Comparison of ENCODE assay signal across 9 cellular contexts in genomic region chr9:132006657-132007370, GRCh38.
DNase-seq lines count a peak whose midpoint lies in the region; ATAC-seq and TF ChIP-seq lines count a peak whose summit lies in the region.
"Had no signal": no experiment of that assay in that cellular context is flagged by ENCODE, and none has a peak within 500 bp of the region (broad histone marks: within the 10 kb centered on the region; RNA-seq: fewer than 3 reads in every experiment).

No MANE protein-coding gene starts in this region.

- H3K27ac Mint-ChIP-seq in activated T-helper 2 cell treated with anti-CD3 and anti-CD28 coated beads, Interferon-gamma antibody, Interleukin-2, Interleukin-4, amounts not matched to agents 10 μg/mL and 5 μg/mL and 100 μg/mL, durations not matched to agents 14 hours and 24 hours and 36 hours, result no peak overlapping the region

- ATAC-seq in GM19438 (IDR thresholded peaks at IDR 0.05; ENCODE audit: low read depth, unreplicated experiment) (peak; percentile 71), sciatic nerve (peak; percentile 89), mucosa of descending colon (no peak)

- in situ Hi-C loops in ACHN (cut with HindIII; ENCODE audit: low pct_ligation_motif_present, low pct_unique_long_range_greater_than_20kb, low sequenced_read_pairs), result no loop called here

- H3K36me3 Mint-ChIP-seq in activated T-helper 2 cell treated with anti-CD3 and anti-CD28 coated beads, Interferon-gamma antibody, Interleukin-2, Interleukin-4, amounts not matched to agents 10 μg/mL and 5 μg/mL and 100 μg/mL, durations not matched to agents 14 hours and 24 hours and 36 hours (ENCODE audit: low read depth), result peaks cover 16% of the 10 kb centered on the region

- H3K9me3 ChIP-seq in mucosa of descending colon, result no peaks in the 10 kb centered on the region
- H3K9me3 ChIP-seq in BE2C, result no peaks in the 10 kb centered on the region

- H3K4me3 Mint-ChIP-seq in activated T-helper 2 cell treated with anti-CD3 and anti-CD28 coated beads, Interferon-gamma antibody, Interleukin-2, Interleukin-4, amounts not matched to agents 10 μg/mL and 5 μg/mL and 100 μg/mL, durations not matched to agents 14 hours and 24 hours and 36 hours (ENCODE audit: low read depth), result no peak overlapping the region

- DNase-seq in ACHN (peak; percentile 4), NCI-H1417 treated with DMSO at 0.1 percent for 48 hours (lab: John Stamatoyannopoulos, UW) (peak; percentile 25), sciatic nerve (ENCODE audit: low spot score) (no peak), amniotic stem cell (lab: John Stamatoyannopoulos, UW) (no peak), mucosa of descending colon (no peak), BE2C (no peak)
- DNase-seq in activated T-helper 2 cell treated with anti-CD3 and anti-CD28 coated beads, Interferon-gamma antibody, Interleukin-2, Interleukin-4, amounts not matched to agents 10 μg/mL and 5 μg/mL and 100 μg/mL, durations not matched to agents 14 hours and 24 hours and 36 hours (ENCODE audit: low spot score), result peak; percentile 33

- H3K27me3 Mint-ChIP-seq in activated T-helper 2 cell treated with anti-CD3 and anti-CD28 coated beads, Interferon-gamma antibody, Interleukin-2, Interleukin-4, amounts not matched to agents 10 μg/mL and 5 μg/mL and 100 μg/mL, durations not matched to agents 14 hours and 24 hours and 36 hours (ENCODE audit: low read depth), result no peaks in the 10 kb centered on the region

- H3K9me3 Mint-ChIP-seq in activated T-helper 2 cell treated with anti-CD3 and anti-CD28 coated beads, Interferon-gamma antibody, Interleukin-2, Interleukin-4, amounts not matched to agents 10 μg/mL and 5 μg/mL and 100 μg/mL, durations not matched to agents 14 hours and 24 hours and 36 hours, result no peaks in the 10 kb centered on the region

- no peaks in the 10 kb centered on the region for H3K4me1 ChIP-seq in mucosa of descending colon (ENCODE audit: low read depth)
- peaks cover 23% of the 10 kb centered on the region for H3K4me1 ChIP-seq in BE2C
- H3K4me1 ChIP-seq: parathyroid adenoma had no signal

- H3K4me3 ChIP-seq in mucosa of descending colon (no peak overlapping the region), BE2C (ENCODE audit: low read depth, low read length) (no peak overlapping the region)

- no peak for TF ChIP-seq CTCF in mucosa of descending colon (IDR thresholded peaks at IDR 0.05)
- no peak for TF ChIP-seq CTCF in BE2C (IDR thresholded peaks at IDR 0.05; ENCODE audit: low read depth, low read length)

- H3K27me3 ChIP-seq in BE2C, result no peaks in the 10 kb centered on the region

- intact Hi-C loops in activated T-helper 2 cell treated with anti-CD3 and anti-CD28 coated beads, Interferon-gamma antibody, Interleukin-2, Interleukin-4, amounts not matched to agents 10 μg/mL and 5 μg/mL and 100 μg/mL, durations not matched to agents 14 hours and 24 hours and 36 hours (cut with micrococcal nuclease), result loop anchor here (1.0 to 10.0 kb wide), 4 partner anchors 72 to 348 kb away; partner anchors contain the start of genes MED27 and SETX
- intact Hi-C loops in sciatic nerve (cut with DNase I) (no loop called here), mucosa of descending colon (cut with DNase I, micrococcal nuclease) (no loop called here)

- H3K36me3 ChIP-seq in mucosa of descending colon (ENCODE audit: low read depth) (no peaks in the 10 kb centered on the region), BE2C (no peaks in the 10 kb centered on the region)

- peaks cover 36% of the 10 kb centered on the region for H3K4me1 Mint-ChIP-seq in activated T-helper 2 cell treated with anti-CD3 and anti-CD28 coated beads, Interferon-gamma antibody, Interleukin-2, Interleukin-4, amounts not matched to agents 10 μg/mL and 5 μg/mL and 100 μg/mL, durations not matched to agents 14 hours and 24 hours and 36 hours (ENCODE audit: low read depth)

Comparison
In these comparisons a context has a peak if more than half of its experiments do, and no peak if none do; other contexts are left out.
1. DNase-seq: peak in ACHN (single experiment), NCI-H1417 treated with DMSO at 0.1 percent for 48 hours (single experiment) and activated T-helper 2 cell treated with anti-CD3 and anti-CD28 coated beads, Interferon-gamma antibody, Interleukin-2, Interleukin-4, amounts not matched to agents 10 μg/mL and 5 μg/mL and 100 μg/mL, durations not matched to agents 14 hours and 24 hours and 36 hours (single experiment); none in sciatic nerve (single experiment), amniotic stem cell (single experiment), mucosa of descending colon (0 of 3) and BE2C (single experiment).